ENCODE assay signal across 25 cellular contexts in genomic region chr17:31573047-31573446, GRCh38.
A peak's percentile ranks its signal among the peaks of the same experiment; 100 is the strongest.
DNase-seq lines count a peak whose midpoint lies in the region; ATAC-seq and TF ChIP-seq lines count a peak whose summit lies in the region.
"Had no signal": no experiment of that assay in that cellular context is flagged by ENCODE, and none has a peak within 500 bp of the region (broad histone marks: within the 10 kb centered on the region; RNA-seq: fewer than 3 reads in every experiment).

No MANE protein-coding gene starts in this region.

- no peaks in the 10 kb centered on the region for H3K9me2 ChIP-seq in PC-9 (ENCODE audit: insufficient read depth)

- BruUV-seq in PC-9 (replicated peaks; lab: Mats Ljungman, UMichigan) = no TSS peak

- CTCF ChIA-PET in AG04450 (lab: Charles Lee) (interaction anchor here (0.5 kb wide), 1 partner anchor 37 kb away, joined by 3 read pairs; no protein-coding TSS in a partner anchor), PC-9 (lab: Charles Lee) (interaction anchor here (0.6 to 1.2 kb wide), 2 partner anchors 17 to 23 kb away, joined by 3 read pairs; no protein-coding TSS in a partner anchor)

- peak overlapping the region; percentile 38 for H3K27ac Mint-ChIP-seq in stimulated activated naive B cell treated with anti-CD40 and anti-IgM and Interleukin-4, amounts not matched to agents 10 μg/mL and 1 μg/mL and 100 μg/mL, for 72 hours
- H3K27ac Mint-ChIP-seq: T-helper 17 cell had no signal

- H3K4me1 Mint-ChIP-seq in stimulated activated naive B cell treated with anti-CD40 and anti-IgM and Interleukin-4, amounts not matched to agents 10 μg/mL and 1 μg/mL and 100 μg/mL, for 72 hours = peaks cover 8 to 18% of the 10 kb centered on the region in 2 donors
- H3K4me1 Mint-ChIP-seq: stimulated activated naive CD8-positive, alpha-beta T cell treated with anti-CD3 and anti-CD28 coated beads, Interleukin-15, amount 100 ng/mL, for 72 hours; T-helper 17 cell had no signal

- H3F3A ChIP-seq in PC-9 (ENCODE audit: insufficient read depth, low read depth) = peaks cover 34% of the 10 kb centered on the region

- H3K4me1 ChIP-seq in PC-9 (replicated peaks; ENCODE audit: insufficient read depth) (peaks cover 58% of the 10 kb centered on the region), esophagus muscularis mucosa (peaks cover 54 to 80% (median 70%) of the 10 kb centered on the region in 4 donors)

- peaks cover 87% of the 10 kb centered on the region for H3K79me2 ChIP-seq in PC-9 (ENCODE audit: low read depth)

- H3K27me3 ChIP-seq in AG04450 (ENCODE audit: control insufficient read depth, insufficient read depth, low read length) (no peaks in the 10 kb centered on the region), PC-9 (ENCODE audit: insufficient read depth, low read depth) (no peaks in the 10 kb centered on the region), esophagus muscularis mucosa (no peaks in the 10 kb centered on the region)
- H3K27me3 ChIP-seq: BLaER1, heart left ventricle, right atrium auricular region, upper lobe of right lung had no signal

- peak overlapping the region; percentile 36 for H3K4me2 ChIP-seq in PC-9
- H3K4me2 ChIP-seq: BLaER1, KMS-11 had no signal

- H4K20me1 ChIP-seq in PC-9 (ENCODE audit: insufficient read depth) = peaks cover 56% of the 10 kb centered on the region

- no peak overlapping the region for H2AFZ ChIP-seq in PC-9

- TF ChIP-seq CTCF in AG04450 (IDR thresholded peaks at IDR 0.05; ENCODE audit: low read depth, low read length) (no peak), PC-9 (conservative IDR thresholded peaks at IDR 0.05) (no peak), esophagus muscularis mucosa (IDR thresholded peaks at IDR 0.05) (no peak)

- H3K4me3 ChIP-seq in AG04450 (ENCODE audit: low read depth, low read length) (no peak overlapping the region), PC-9 (no peak overlapping the region), esophagus muscularis mucosa (no peak overlapping the region)
- H3K4me3 ChIP-seq: BLaER1, heart left ventricle, right atrium auricular region, upper lobe of right lung had no signal

- H3K36me3 ChIP-seq in PC-9 (ENCODE audit: low read depth) (peaks cover 18% of the 10 kb centered on the region), esophagus muscularis mucosa (peaks cover 0 to 13% (median 8%) of the 10 kb centered on the region in 4 donors)
- H3K36me3 ChIP-seq: BLaER1, right atrium auricular region, upper lobe of right lung had no signal

- no peak overlapping the region for H3K4me3 Mint-ChIP-seq in stimulated activated naive B cell treated with anti-CD40 and anti-IgM and Interleukin-4, amounts not matched to agents 10 μg/mL and 1 μg/mL and 100 μg/mL, for 72 hours
- H3K4me3 Mint-ChIP-seq: stimulated activated naive CD8-positive, alpha-beta T cell treated with anti-CD3 and anti-CD28 coated beads, Interleukin-15, amount 100 ng/mL, for 72 hours had no signal

- POLR2A ChIA-PET in AG04450 (lab: Yijun Ruan, JAX) = interaction anchor here (0.8 kb wide), 1 partner anchor 8 kb away, joined by 3 read pairs; no protein-coding TSS in a partner anchor
- POLR2A ChIA-PET in PC-9 (lab: Charles Lee; ENCODE audit: unreplicated experiment) = interaction anchor here (0.5 to 0.6 kb wide), 2 partner anchors 12 to 778 kb away, joined by 3 to 5 read pairs; no protein-coding TSS in a partner anchor

- no peaks in the 10 kb centered on the region for H3K9me3 Mint-ChIP-seq in stimulated activated naive B cell treated with anti-CD40 and anti-IgM and Interleukin-4, amounts not matched to agents 10 μg/mL and 1 μg/mL and 100 μg/mL, for 72 hours
- H3K9me3 Mint-ChIP-seq: stimulated activated naive CD8-positive, alpha-beta T cell treated with anti-CD3 and anti-CD28 coated beads, Interleukin-15, amount 100 ng/mL, for 72 hours had no signal

- WGBS in esophagus muscularis mucosa = 91% methylated on average over 6 of the region's 6 CpGs

- no peak for DNase-seq in AG04450 (ENCODE audit: low read depth, low spot score)
- DNase-seq in PC-9 = no peak
- no peak for DNase-seq in esophagus muscularis mucosa (ENCODE audit: extremely low spot score)
- no peak for DNase-seq in stimulated activated naive B cell treated with anti-CD40 and anti-IgM and Interleukin-4, amounts not matched to agents 10 μg/mL and 1 μg/mL and 100 μg/mL, for 72 hours
- DNase-seq in stimulated activated CD4-positive, alpha-beta T cell treated with anti-CD3 and anti-CD28 coated beads, Interleukin-15, amount 100 ng/mL, for 24 hours = no peak
- DNase-seq in NCI-H2029 (lab: John Stamatoyannopoulos, UW) = no peak
- DNase-seq: activated CD4-positive, alpha-beta T cell treated with anti-CD3 and anti-CD28 coated beads for 48 hours; activated naive CD4-positive, alpha-beta T cell treated with Interleukin-2 at 50 U/mL for 16 hours; activated T-cell treated with anti-CD3 and anti-CD28 coated beads, Interleukin-2, amount 50 U/mL, for 48 hours; amygdala; caudate nucleus; COR-L47; DMS79; heart left ventricle; left cardiac atrium; MV-4-11; NCI-H524 treated with DMSO at 0.1 percent for 48 hours; stimulated activated naive CD8-positive, alpha-beta T cell treated with anti-CD3 and anti-CD28 coated beads, Interleukin-15, amount 100 ng/mL, for 72 hours; T-helper 17 cell; upper lobe of right lung had no signal

- no peaks in the 10 kb centered on the region for H3K27me3 Mint-ChIP-seq in stimulated activated naive B cell treated with anti-CD40 and anti-IgM and Interleukin-4, amounts not matched to agents 10 μg/mL and 1 μg/mL and 100 μg/mL, for 72 hours
- H3K27me3 Mint-ChIP-seq: stimulated activated naive CD8-positive, alpha-beta T cell treated with anti-CD3 and anti-CD28 coated beads, Interleukin-15, amount 100 ng/mL, for 72 hours had no signal

- H3K36me3 Mint-ChIP-seq in stimulated activated naive B cell treated with anti-CD40 and anti-IgM and Interleukin-4, amounts not matched to agents 10 μg/mL and 1 μg/mL and 100 μg/mL, for 72 hours = peaks cover 3 to 13% of the 10 kb centered on the region in 2 donors

- no peak for ATAC-seq in stimulated activated naive B cell treated with anti-CD40 and anti-IgM and Interleukin-4, amounts not matched to agents 10 μg/mL and 1 μg/mL and 100 μg/mL, for 72 hours (replicated peaks)
- ATAC-seq in HG02798 (IDR thresholded peaks at IDR 0.05; ENCODE audit: poor library complexity, unreplicated experiment) (no peak), GM18517 (IDR thresholded peaks at IDR 0.05; ENCODE audit: unreplicated experiment) (no peak)
- ATAC-seq: heart left ventricle; left cardiac atrium; stimulated activated naive CD8-positive, alpha-beta T cell treated with anti-CD3 and anti-CD28 coated beads, Interleukin-15, amount 100 ng/mL, for 72 hours; T-helper 17 cell; upper lobe of right lung had no signal

- intact Hi-C loops in PC-9 (cut with micrococcal nuclease; ENCODE audit: unreplicated experiment) = no loop called here
- intact Hi-C loops in esophagus muscularis mucosa (cut with DNase I) = loop anchor here (5.0 kb wide), 1 partner anchor 124 kb away; no protein-coding TSS in a partner anchor

- peak overlapping the region; percentile 21 for H3K27ac ChIP-seq in AG04450 (ENCODE audit: low read depth, low read length)
- H3K27ac ChIP-seq in PC-9 = peak overlapping the region; percentile 29; the same call in 1 of the 2 replicates
- H3K27ac ChIP-seq in esophagus muscularis mucosa (replicated peaks in 1 of 4) = peak overlapping the region; percentile 45 to 87 (median 80)
- H3K27ac ChIP-seq: BLaER1, KMS-11, upper lobe of right lung had no signal

- no peaks in the 10 kb centered on the region for H3K9me3 ChIP-seq in AG04450 (ENCODE audit: control insufficient read depth, insufficient read depth, low read length)
- no peaks in the 10 kb centered on the region for H3K9me3 ChIP-seq in PC-9 (ENCODE audit: insufficient read depth, low read depth)
- H3K9me3 ChIP-seq in esophagus muscularis mucosa = no peaks in the 10 kb centered on the region
- H3K9me3 ChIP-seq: BLaER1, heart left ventricle, right atrium auricular region, upper lobe of right lung had no signal

- TF ChIP-seq EP300 in esophagus muscularis mucosa (IDR thresholded peaks at IDR 0.05) = no peak

- no peak for TF ChIP-seq POLR2A in esophagus muscularis mucosa (IDR thresholded peaks at IDR 0.05; ENCODE audit: low read depth)

Comparison
In these comparisons a context has a peak if more than half of its experiments do, and no peak if none do; other contexts are left out.
1. H3K27ac ChIP-seq: peak in every context shown above with its lines; median percentile 80 in esophagus muscularis mucosa; 29 in PC-9; 21 in AG04450.